ENCODE assay signal across 9 cellular contexts in the genomic region with DNA sequence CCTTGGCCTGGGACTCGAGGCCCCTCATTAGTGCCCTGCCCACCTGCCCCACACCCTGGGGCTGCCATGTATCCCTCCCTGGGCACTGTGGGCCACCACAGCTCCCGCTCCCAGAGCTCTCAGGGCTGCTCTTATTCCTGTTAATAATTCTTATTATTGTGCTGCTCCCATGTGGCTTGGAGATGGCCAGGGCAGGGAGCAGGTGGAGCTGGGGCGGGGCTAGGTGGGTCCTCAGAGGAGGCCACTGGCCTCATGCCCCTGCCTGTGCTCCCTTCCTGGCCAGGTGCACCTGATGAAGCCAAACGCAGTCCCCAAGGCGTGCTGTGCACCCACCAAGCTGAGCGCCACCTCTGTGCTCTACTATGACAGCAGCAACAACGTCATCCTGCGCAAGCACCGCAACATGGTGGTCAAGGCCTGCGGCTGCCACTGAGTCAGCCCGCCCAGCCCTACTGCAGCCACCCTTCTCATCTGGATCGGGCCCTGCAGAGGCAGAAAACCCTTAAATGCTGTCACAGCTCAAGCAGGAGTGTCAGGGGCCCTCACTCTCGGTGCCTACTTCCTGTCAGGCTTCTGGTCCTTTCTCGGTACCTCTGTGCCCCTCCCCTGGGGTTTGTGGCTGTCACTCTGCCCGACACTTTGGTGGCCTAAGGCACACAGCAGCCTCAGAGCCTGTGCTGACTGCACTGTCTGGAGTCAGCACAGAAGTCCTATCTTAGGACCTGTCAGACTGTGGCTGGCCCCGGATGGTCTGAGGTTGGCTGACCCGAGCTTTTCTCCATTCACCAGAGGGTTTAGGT. TPM values are rescaled to one million over a fixed set of nuclear protein-coding genes. Genes with fewer than 3 reads are reported as not detected.
DNase-seq lines count a peak whose midpoint lies in the region; ATAC-seq and TF ChIP-seq lines count a peak whose summit lies in the region.
"Had no signal": no experiment of that assay in that cellular context is flagged by ENCODE, and none has a peak within 500 bp of the region (broad histone marks: within the 10 kb centered on the region; RNA-seq: fewer than 3 reads in every experiment).

No MANE protein-coding gene starts in this region.

- no peak overlapping the region for H3K4me3 Mint-ChIP-seq in activated CD4-positive, alpha-beta T cell treated with anti-CD3 and anti-CD28 coated beads, Interleukin-2, amount 10 ng/mL, durations not matched to agents 7 days and 5 days
- H3K4me3 Mint-ChIP-seq in Caco-2 (ENCODE audit: unreplicated experiment) = no peak overlapping the region

- H3K4me1 Mint-ChIP-seq in activated CD4-positive, alpha-beta T cell treated with anti-CD3 and anti-CD28 coated beads, Interleukin-2, amount 10 ng/mL, durations not matched to agents 7 days and 5 days = peaks cover 12% of the 10 kb centered on the region
- H3K4me1 Mint-ChIP-seq in Caco-2 (ENCODE audit: low read depth, unreplicated experiment) = no peaks in the 10 kb centered on the region

- H3K36me3 Mint-ChIP-seq in activated CD4-positive, alpha-beta T cell treated with anti-CD3 and anti-CD28 coated beads, Interleukin-2, amount 10 ng/mL, durations not matched to agents 7 days and 5 days (ENCODE audit: low read depth) = peaks cover 4% of the 10 kb centered on the region
- H3K36me3 Mint-ChIP-seq in Caco-2 (ENCODE audit: insufficient read depth, unreplicated experiment) = peaks cover 16% of the 10 kb centered on the region

- peak; percentile 43 for DNase-seq in activated CD4-positive, alpha-beta T cell treated with anti-CD3 and anti-CD28 coated beads, Interleukin-2, amount 10 ng/mL, durations not matched to agents 7 days and 5 days
- no peak for DNase-seq in activated CD4-positive, alpha-beta T cell treated with anti-CD3 and anti-CD28 coated beads, Interleukin-2, amount 50 U/mL, for 1 hour
- DNase-seq in UCSD-AML1 (lab: John Stamatoyannopoulos, UW; ENCODE audit: unreplicated experiment) (peak; percentile 31), SKM-1 (lab: John Stamatoyannopoulos, UW; ENCODE audit: unreplicated experiment) (no peak), Caco-2 (no peak)
- peak; percentile 61 for DNase-seq in stimulated activated CD8-positive, alpha-beta memory T cell treated with anti-CD3 and anti-CD28 coated beads, Interleukin-4, amount 100 ng/mL, for 48 hours
- DNase-seq in effector memory CD4-positive, alpha-beta T cell = no peak

- H3K4me1 ChIP-seq in effector memory CD4-positive, alpha-beta T cell (ENCODE audit: control insufficient read depth, insufficient read depth, low read length, poor library complexity, severe bottlenecking) = no peaks in the 10 kb centered on the region
- H3K4me1 ChIP-seq in Caco-2 = no peaks in the 10 kb centered on the region

- peak overlapping the region; percentile 57 for H3K27ac Mint-ChIP-seq in activated CD4-positive, alpha-beta T cell treated with anti-CD3 and anti-CD28 coated beads, Interleukin-2, amount 10 ng/mL, durations not matched to agents 7 days and 5 days
- no peak overlapping the region for H3K27ac Mint-ChIP-seq in Caco-2 (ENCODE audit: unreplicated experiment)

- CTCF ChIA-PET in activated CD4-positive, alpha-beta T cell treated with anti-CD3 and anti-CD28 coated beads, Interleukin-2, amount 10 ng/mL, durations not matched to agents 7 days and 5 days (lab: Charles Lee) = interaction anchor here (1.0 to 2.6 kb wide), 2 partner anchors 13 to 35 kb away, joined by 3 to 10 read pairs; no protein-coding TSS in a partner anchor
- CTCF ChIA-PET in Caco-2 (lab: Charles Lee) = no interaction called here

- no peaks in the 10 kb centered on the region for H3K27me3 Mint-ChIP-seq in activated CD4-positive, alpha-beta T cell treated with anti-CD3 and anti-CD28 coated beads, Interleukin-2, amount 10 ng/mL, durations not matched to agents 7 days and 5 days
- H3K27me3 Mint-ChIP-seq in Caco-2 (ENCODE audit: insufficient read depth, unreplicated experiment) = no peaks in the 10 kb centered on the region

- POLR2A ChIA-PET in activated CD4-positive, alpha-beta T cell treated with anti-CD3 and anti-CD28 coated beads, Interleukin-2, amount 10 ng/mL, durations not matched to agents 7 days and 5 days (lab: Charles Lee) = no interaction called here
- POLR2A ChIA-PET in Caco-2 (lab: Charles Lee) = no interaction called here

- ATAC-seq in HG02943 (IDR thresholded peaks at IDR 0.05; ENCODE audit: low read depth, unreplicated experiment) = peak; percentile 94

- BruUV-seq in Caco-2 (replicated peaks; lab: Mats Ljungman, UMichigan) = no TSS peak

- H3K27ac ChIP-seq in effector memory CD4-positive, alpha-beta T cell (ENCODE audit: insufficient read depth, low read length, poor library complexity, severe bottlenecking) = no peak overlapping the region

- no peaks in the 10 kb centered on the region for H3K27me3 ChIP-seq in effector memory CD4-positive, alpha-beta T cell (replicated peaks; ENCODE audit: control insufficient read depth, insufficient read depth, low read length, poor library complexity, severe bottlenecking)
- no peaks in the 10 kb centered on the region for H3K27me3 ChIP-seq in Caco-2 (replicated peaks; ENCODE audit: control insufficient read depth, insufficient read depth, low read length)

- H3K9me3 ChIP-seq in effector memory CD4-positive, alpha-beta T cell (ENCODE audit: control insufficient read depth, low read length) = no peaks in the 10 kb centered on the region
- H3K9me3 ChIP-seq in Caco-2 = no peaks in the 10 kb centered on the region

- H3K9me3 Mint-ChIP-seq in activated CD4-positive, alpha-beta T cell treated with anti-CD3 and anti-CD28 coated beads, Interleukin-2, amount 10 ng/mL, durations not matched to agents 7 days and 5 days = no peaks in the 10 kb centered on the region
- no peaks in the 10 kb centered on the region for H3K9me3 Mint-ChIP-seq in Caco-2 (ENCODE audit: unreplicated experiment)

- intact Hi-C loops in Caco-2 (cut with micrococcal nuclease; ENCODE audit: unreplicated experiment) = no loop called here

- H3K36me3 ChIP-seq in effector memory CD4-positive, alpha-beta T cell (ENCODE audit: control insufficient read depth, insufficient read depth, low read length) = peaks cover 20% of the 10 kb centered on the region
- H3K36me3 ChIP-seq in Caco-2 (ENCODE audit: control insufficient read depth, insufficient read depth, low read length) = no peaks in the 10 kb centered on the region

- no peak for TF ChIP-seq CTCF in Caco-2 (IDR thresholded peaks at IDR 0.05; ENCODE audit: insufficient read depth in 1 of 2, low read depth in 1 of 2, low read length in 1 of 2, severe bottlenecking in 1 of 2, unreplicated experiment in 1 of 2)

- no peak overlapping the region for H3K4me3 ChIP-seq in effector memory CD4-positive, alpha-beta T cell (ENCODE audit: insufficient read depth, low read depth, low read length, poor library complexity, severe bottlenecking)
- H3K4me3 ChIP-seq in Caco-2 (ENCODE audit: low read depth, low read length) = no peak overlapping the region

RNA-seq across cellular contexts. Expression of gene BMP8A, which starts 34.1 kb away (rescaled TPM):
- total RNA-seq in activated CD4-positive, alpha-beta T cell treated with anti-CD3 and anti-CD28 coated beads, Interleukin-2, amount 10 ng/mL, durations not matched to agents 7 days and 5 days = not detected
- total RNA-seq in Caco-2 (2022) = 3.2 and 3.6 TPM in 2 replicates
- total RNA-seq: T-helper 2 cell treated with Interferon-gamma antibody and Interleukin-4, amounts not matched to agents 100 ng/mL and 5 ng/mL, for 36 hours had no signal

RNA-seq across cellular contexts. Expression of gene PABPC4, which starts 51.0 kb away (rescaled TPM):
- total RNA-seq in activated CD4-positive, alpha-beta T cell treated with anti-CD3 and anti-CD28 coated beads, Interleukin-2, amount 10 ng/mL, durations not matched to agents 7 days and 5 days = 100 to 1,000 TPM; 190 to 205 TPM
- total RNA-seq in Caco-2 (2022) = 242 and 245 TPM in 2 replicates

Comparison
In these comparisons a context has a peak if more than half of its experiments do, and no peak if none do; other contexts are left out.
1. DNase-seq: peak in activated CD4-positive, alpha-beta T cell treated with anti-CD3 and anti-CD28 coated beads, Interleukin-2, amount 10 ng/mL, durations not matched to agents 7 days and 5 days (single experiment), UCSD-AML1 (single experiment) and stimulated activated CD8-positive, alpha-beta memory T cell treated with anti-CD3 and anti-CD28 coated beads, Interleukin-4, amount 100 ng/mL, for 48 hours (single experiment); none in activated CD4-positive, alpha-beta T cell treated with anti-CD3 and anti-CD28 coated beads, Interleukin-2, amount 50 U/mL, for 1 hour (single experiment), effector memory CD4-positive, alpha-beta T cell (0 of 3), SKM-1 (single experiment) and Caco-2 (0 of 2).